In genomic region chr16:88274126-88274750, GRCh38 we compare ENCODE assay signal across 8 cellular contexts.
DNase-seq lines count a peak whose midpoint lies in the region; ATAC-seq, FAIRE-seq and TF ChIP-seq lines count a peak whose summit lies in the region.
"Not testable (repeated sequence)": the region's sequence is repeated elsewhere in the genome, so short reads cannot be mapped to it uniquely, and the experiment has no call there.

No MANE protein-coding gene starts in this region.

- not testable (repeated sequence) for H3K9me1 ChIP-seq in K562 (ENCODE audit: control insufficient read depth, insufficient read depth, low read length)

- not testable (repeated sequence) for H3K9ac ChIP-seq in K562 (ENCODE audit: insufficient read depth in 1 of 2, low read depth in 2 of 2, low read length in 2 of 2)

- CTCF ChIA-PET in BJ (lab: Yijun Ruan, JAX); K562 (lab: Yijun Ruan, JAX; ENCODE audit: low intra/inter-chr PET ratio): not testable (repeated sequence)

- 24% methylated on average over 10 of the region's 11 CpGs for WGBS in K562 (ENCODE audit: insufficient coverage, low coverage, missing lambda C conversion rate)

- POLR2A ChIA-PET in BJ (lab: Charles Lee); K562 (lab: Yijun Ruan, JAX): not testable (repeated sequence)

- not testable (repeated sequence) for H3K27ac ChIP-seq in K562 (ENCODE audit: extremely low read depth, low read depth, low read length); gastrocnemius medialis; upper lobe of right lung

- not testable (repeated sequence) for H3K27me3 ChIP-seq in BJ (ENCODE audit: control insufficient read depth, insufficient read depth, low read length); gastrocnemius medialis; upper lobe of right lung
- peaks cover 0 to 15% of the 10 kb centered on the region in 2 experiments; a peak in 2 of 5 replicates for H3K27me3 ChIP-seq in K562 (ENCODE audit: control insufficient read depth in 2 of 2, insufficient read depth in 2 of 2, low read length in 2 of 2)

- not testable (repeated sequence) for TF ChIP-seq POLR2A in NB4 (IDR thresholded peaks at IDR 0.05; ENCODE audit: extremely low read depth, insufficient read length); K562 (conservative IDR thresholded peaks at IDR 0.05); gastrocnemius medialis (IDR thresholded peaks at IDR 0.05)

- DNase-seq in BJ (ENCODE audit: low read depth) (peak; percentile 43), NB4 (ENCODE audit: low read depth) (peak; percentile 50), fibroblast of peridontal ligament (ENCODE audit: extremely low read depth) (peak; percentile 66), gastrocnemius medialis (peak in 1 of 2 donors; percentile 33), upper lobe of right lung (peak; percentile 55)
- DNase-seq in K562 (ENCODE audit: extremely low read depth in 1 of 4, low spot score in 3 of 4); left ventricle myocardium superior; mucosa of descending colon: not testable (repeated sequence)

- H3K79me2 ChIP-seq in K562 (ENCODE audit: control insufficient read depth, insufficient read depth, low read length), result not testable (repeated sequence)

- intact Hi-C loops in K562 (cut with micrococcal nuclease); left ventricle myocardium superior (cut with micrococcal nuclease); mucosa of descending colon (cut with DNase I, micrococcal nuclease); gastrocnemius medialis (cut with DNase I; ENCODE audit: low total_unique reads); upper lobe of right lung (cut with DNase I): not testable (repeated sequence)

- ATAC-seq in K562, result not testable (repeated sequence)
- peak; percentile 80 for ATAC-seq in left ventricle myocardium superior
- peak; percentile 32 for ATAC-seq in mucosa of descending colon
- ATAC-seq in gastrocnemius medialis, result peak; percentile 47 to 53
- peak; percentile 69 for ATAC-seq in upper lobe of right lung

- not testable (repeated sequence) for TF ChIP-seq RAD21 in K562 (CRISPR knock-in tag; conservative IDR thresholded peaks at IDR 0.05 in 1 of 2, IDR thresholded peaks at IDR 0.05 in 1 of 2)

- not testable (repeated sequence) for H3K36me3 ChIP-seq in BJ (ENCODE audit: control insufficient read depth, insufficient read depth, low read length); K562 (ENCODE audit: control insufficient read depth, insufficient read depth, low read length); mucosa of descending colon (ENCODE audit: low read depth); gastrocnemius medialis; upper lobe of right lung

- H3K4me1 ChIP-seq in K562 (replicated peaks in 1 of 2; ENCODE audit: control insufficient read depth in 2 of 2, insufficient read depth in 2 of 2, low read length in 2 of 2); mucosa of descending colon (ENCODE audit: low read depth); gastrocnemius medialis; upper lobe of right lung: not testable (repeated sequence)

- H4K20me1 ChIP-seq in K562 (replicated peaks; ENCODE audit: control insufficient read depth, insufficient read depth, low read length), result not testable (repeated sequence)

- not testable (repeated sequence) for BruUV-seq in K562 (replicated peaks; lab: Mats Ljungman, UMichigan)

- FAIRE-seq in K562 (lab: Jason Lieb, UNC), result not testable (repeated sequence)

- not testable (repeated sequence) for H3K4me3 ChIP-seq in BJ (ENCODE audit: low read depth, low read length); NB4 (ENCODE audit: low read depth, low read length); K562; mucosa of descending colon; gastrocnemius medialis; upper lobe of right lung

- in situ Hi-C loops in K562 (cut with MboI); gastrocnemius medialis (cut with MboI; ENCODE audit: low sequenced_read_pairs in 4 of 4): not testable (repeated sequence)

- H3K4me2 ChIP-seq in K562 (ENCODE audit: insufficient read depth, low read length), result not testable (repeated sequence)

- H3K9me3 ChIP-seq in K562 (replicated peaks; ENCODE audit: control insufficient read depth, insufficient read depth, low read depth, low read length); mucosa of descending colon; gastrocnemius medialis; upper lobe of right lung: not testable (repeated sequence)

- not testable (repeated sequence) for H2AFZ ChIP-seq in K562 (ENCODE audit: low read depth, low read length)

- not testable (repeated sequence) for TF ChIP-seq CTCF in BJ (IDR thresholded peaks at IDR 0.05; ENCODE audit: insufficient read depth, low read depth, low read length); NB4 (IDR thresholded peaks at IDR 0.05; ENCODE audit: low read depth, low read length); K562 (IDR thresholded peaks at IDR 0.05 in 2 of 3, conservative IDR thresholded peaks at IDR 0.05 in 1 of 3; ENCODE audit: insufficient read depth in 2 of 3, low read depth in 1 of 3, low read length in 3 of 3); mucosa of descending colon (IDR thresholded peaks at IDR 0.05); gastrocnemius medialis (IDR thresholded peaks at IDR 0.05 in 4 of 5, conservative IDR thresholded peaks at IDR 0.05 in 1 of 5); upper lobe of right lung (IDR thresholded peaks at IDR 0.05)

- not testable (repeated sequence) for TF ChIP-seq EP300 in K562 (IDR thresholded peaks at IDR 0.05; ENCODE audit: low read length)

TF ChIP-seq in K562, 482 proteins besides CTCF, POLR2A, EP300 and RAD21:
- TF ChIP-seq ZNF589 (CRISPR knock-in tag; IDR thresholded peaks at IDR 0.05; ENCODE audit: low read depth), result peak; percentile 36; the same call in 1 of the 2 replicates
- TF ChIP-seq CEBPB (tag; IDR thresholded peaks at IDR 0.05), result peak; percentile 89
- not testable (repeated sequence) for TF ChIP-seq CEBPG (CRISPR knock-in tag; IDR thresholded peaks at IDR 0.05)
- peak; percentile 64 to 71 for TF ChIP-seq CEBPG (tag; conservative IDR thresholded peaks at IDR 0.05 in 1 of 2, IDR thresholded peaks at IDR 0.05 in 1 of 2)
